ENCODE assay signal across 28 cellular contexts in genomic region chr1:5863238-5863637, GRCh38.
A peak's percentile ranks its signal among the peaks of the same experiment; 100 is the strongest.
DNase-seq lines count a peak whose midpoint lies in the region; ATAC-seq, FAIRE-seq and TF ChIP-seq lines count a peak whose summit lies in the region.
"Had no signal": no experiment of that assay in that cellular context is flagged by ENCODE, and none has a peak within 500 bp of the region (broad histone marks: within the 10 kb centered on the region; RNA-seq: fewer than 3 reads in every experiment).

No MANE protein-coding gene starts in this region.

- H3K9me3 ChIP-seq in HepG2 (ENCODE audit: low read length) (no peaks in the 10 kb centered on the region), right lobe of liver (no peaks in the 10 kb centered on the region), SJSA1 (replicated peaks) (no peaks in the 10 kb centered on the region), Peyer's patch (no peaks in the 10 kb centered on the region)
- H3K9me3 ChIP-seq: A549, BE2C, BLaER1 had no signal

- no peaks in the 10 kb centered on the region for H3K79me2 ChIP-seq in HepG2 (ENCODE audit: insufficient read depth, low read length)

- H3K27ac ChIP-seq in HepG2 (ENCODE audit: extremely low read length, insufficient read depth, low read length) (no peak overlapping the region), right lobe of liver (no peak overlapping the region), SJSA1 (peak overlapping the region; percentile 82), Peyer's patch (no peak overlapping the region)
- H3K27ac ChIP-seq: 22Rv1, A549, BLaER1 had no signal

- no peak overlapping the region for H2AFZ ChIP-seq in HepG2 (ENCODE audit: low read length)

- FAIRE-seq in HepG2 (lab: Jason Lieb, UNC) = no peak
- FAIRE-seq: A549, GM12878, GM12892, GM18507 had no signal

- no peak overlapping the region for H3K4me3 ChIP-seq in HepG2 (replicated peaks in 1 of 3; ENCODE audit: insufficient read depth in 1 of 3, low read depth in 2 of 3, low read length in 3 of 3)
- H3K4me3 ChIP-seq in right lobe of liver = no peak overlapping the region
- H3K4me3 ChIP-seq in SJSA1 = no peak overlapping the region
- H3K4me3 ChIP-seq in Peyer's patch = no peak overlapping the region
- H3K4me3 ChIP-seq: A549, BLaER1, GM12878 had no signal

- H3K4me2 ChIP-seq in HepG2 (ENCODE audit: low read depth, low read length) = no peak overlapping the region
- H3K4me2 ChIP-seq: A549, BLaER1 had no signal

- no peak for TF ChIP-seq EP300 in HepG2 (IDR thresholded peaks at IDR 0.05; ENCODE audit: low read depth in 2 of 2, low read length in 2 of 2)
- no peak for TF ChIP-seq EP300 in HepG2 (CRISPR knock-in tag; IDR thresholded peaks at IDR 0.05; ENCODE audit: borderline replicate concordance)

- TF ChIP-seq RAD21 in HepG2 (CRISPR knock-in tag; IDR thresholded peaks at IDR 0.05) = no peak

- H3K27me3 ChIP-seq in HepG2 (ENCODE audit: control insufficient read depth in 1 of 2, insufficient read depth in 2 of 2, low read length in 2 of 2) = no peaks in the 10 kb centered on the region
- no peaks in the 10 kb centered on the region for H3K27me3 ChIP-seq in right lobe of liver
- H3K27me3 ChIP-seq in SJSA1 (replicated peaks) = no peaks in the 10 kb centered on the region
- no peaks in the 10 kb centered on the region for H3K27me3 ChIP-seq in Peyer's patch
- H3K27me3 ChIP-seq: BE2C, BLaER1 had no signal

- peaks cover 6 to 18% of the 10 kb centered on the region in 2 experiments; a peak in 3 of 5 replicates for H3K36me3 ChIP-seq in HepG2 (replicated peaks in 1 of 2; ENCODE audit: control insufficient read depth in 1 of 2, insufficient read depth in 2 of 2, low read length in 2 of 2)
- H3K36me3 ChIP-seq in right lobe of liver = no peaks in the 10 kb centered on the region
- H3K36me3 ChIP-seq in SJSA1 = peaks cover 13% of the 10 kb centered on the region
- H3K36me3 ChIP-seq in Peyer's patch = peaks cover 0 to 16% (median 0%) of the 10 kb centered on the region in 3 donors
- H3K36me3 ChIP-seq: BE2C had no signal

- DNase-seq in HepG2 (ENCODE audit: low spot score) (no peak), right lobe of liver (no peak), SJSA1 (ENCODE audit: low read depth in 1 of 2, low spot score in 2 of 2) (no peak), head of caudate nucleus (peak in 34 of 42 donors; percentile 3 to 75 (median 39)), putamen (ENCODE audit: low spot score) (peak; percentile 17), Peyer's patch (no peak), T-helper 9 cell (no peak)
- DNase-seq: AML-193; BE2C; C1 segment of cervical spinal cord; CD4-positive, alpha-beta memory T cell; CD4-positive, CD25-positive, alpha-beta regulatory T cell; CD8-positive, alpha-beta memory T cell; COR-L47; DMS 273 treated with DMSO at 0.1 percent for 48 hours; DMS153; DMS53; DMS79; DND-41; EL; GDM1 had no signal

- CTCF ChIA-PET in HepG2 (lab: Yijun Ruan, JAX; ENCODE audit: low intra/inter-chr PET ratio, low total read pairs) = no interaction called here

- no peak for ATAC-seq in HepG2
- no peak for ATAC-seq in right lobe of liver
- no peak for ATAC-seq in GM19452 (IDR thresholded peaks at IDR 0.05; ENCODE audit: unreplicated experiment)
- ATAC-seq: A549, GM12878 had no signal

- no peaks in the 10 kb centered on the region for H4K20me1 ChIP-seq in HepG2 (ENCODE audit: insufficient read depth, low read length)
- H4K20me1 ChIP-seq: BLaER1 had no signal

- H3K9ac ChIP-seq in HepG2 (ENCODE audit: insufficient read depth, low read depth, low read length) = no peak overlapping the region
- H3K9ac ChIP-seq: BLaER1 had no signal

- POLR2A ChIA-PET in HepG2 (lab: Yijun Ruan, JAX) = no interaction called here

- in situ Hi-C loops in HepG2 (cut with HindIII; ENCODE audit: extremely low pct_ligation_motif_present, low pct_unique_long_range_greater_than_20kb) = no loop called here

- H3K4me1 ChIP-seq in HepG2 (ENCODE audit: insufficient read depth, low read length) = no peaks in the 10 kb centered on the region
- H3K4me1 ChIP-seq in right lobe of liver = no peaks in the 10 kb centered on the region
- peaks cover 34% of the 10 kb centered on the region for H3K4me1 ChIP-seq in SJSA1 (replicated peaks)
- H3K4me1 ChIP-seq in Peyer's patch = no peaks in the 10 kb centered on the region
- H3K4me1 ChIP-seq: A549, BE2C had no signal

- intact Hi-C loops in HepG2 (cut with micrococcal nuclease; ENCODE audit: unreplicated experiment) = no loop called here
- intact Hi-C loops in right lobe of liver (cut with DNase I) = no loop called here
- intact Hi-C loops in head of caudate nucleus (cut with DNase I) = no loop called here

- TF ChIP-seq CTCF in HepG2 (CRISPR knock-in tag; IDR thresholded peaks at IDR 0.05) (no peak), right lobe of liver (IDR thresholded peaks at IDR 0.05) (no peak), Peyer's patch (IDR thresholded peaks at IDR 0.05) (no peak)

- no peak for TF ChIP-seq POLR2A in HepG2 (IDR thresholded peaks at IDR 0.05; ENCODE audit: insufficient read depth in 1 of 2, low read depth in 2 of 2, low read length in 2 of 2)
- no peak for TF ChIP-seq POLR2A in right lobe of liver (IDR thresholded peaks at IDR 0.05)
- no peak for TF ChIP-seq POLR2A in Peyer's patch (IDR thresholded peaks at IDR 0.05)

- BruUV-seq in HepG2 (replicated peaks; lab: Mats Ljungman, UMichigan) = TSS peak; percentile 36

- 95% methylated on average over 17 of the region's 17 CpGs for WGBS in HepG2 (ENCODE audit: low lambda C conversion rate)
- WGBS in right lobe of liver (ENCODE audit: insufficient coverage, low coverage, low lambda C conversion rate, missing lambda C conversion rate) = 88% methylated on average over 7 of the region's 17 CpGs

TF ChIP-seq in HepG2, 621 proteins besides CTCF, POLR2A, EP300 and RAD21:
- TF ChIP-seq HOXA7 (CRISPR knock-in tag; IDR thresholded peaks at IDR 0.05) (no peak), ZNF30 (CRISPR knock-in tag; IDR thresholded peaks at IDR 0.05) (no peak), ZNF17 (CRISPR knock-in tag; IDR thresholded peaks at IDR 0.05) (no peak), ZNF180 (CRISPR knock-in tag; IDR thresholded peaks at IDR 0.05; ENCODE audit: borderline replicate concordance, low read depth) (no peak), ZNF124 (CRISPR knock-in tag; IDR thresholded peaks at IDR 0.05) (no peak), PITX1 (CRISPR knock-in tag; IDR thresholded peaks at IDR 0.05) (no peak), ZBTB2 (CRISPR knock-in tag; IDR thresholded peaks at IDR 0.05; ENCODE audit: low read depth) (no peak), SRY (CRISPR knock-in tag; IDR thresholded peaks at IDR 0.05) (no peak), ZNF614 (CRISPR knock-in tag; IDR thresholded peaks at IDR 0.05; ENCODE audit: borderline replicate concordance) (no peak)

Comparison
In these comparisons a context has a peak if more than half of its experiments do, and no peak if none do; other contexts are left out.
1. DNase-seq: peak in head of caudate nucleus (34 of 42) and putamen (single experiment); none in HepG2 (single experiment), right lobe of liver (0 of 3), SJSA1 (0 of 2), Peyer's patch (0 of 3) and T-helper 9 cell (single experiment).